Comparison of ENCODE assay signal across 10 cellular contexts in genomic region chr5:134143964-134144941, GRCh38. TPM values are rescaled to one million over a fixed set of nuclear protein-coding genes. Genes with fewer than 3 reads are reported as not detected.
DNase-seq lines count a peak whose midpoint lies in the region; ATAC-seq and TF ChIP-seq lines count a peak whose summit lies in the region.
"Had no signal": no experiment of that assay in that cellular context is flagged by ENCODE, and none has a peak within 500 bp of the region (broad histone marks: within the 10 kb centered on the region; RNA-seq: fewer than 3 reads in every experiment).

No MANE protein-coding gene starts in this region.

- H3K4me3 Mint-ChIP-seq in natural killer cell = no peak overlapping the region
- H3K4me3 Mint-ChIP-seq in natural killer cell treated with Interleukin-12 subunit alpha and Interleukin-12 subunit beta and Interleukin-15 and Interleukin-18, amount 100 ng/mL, for 72 hours = no peak overlapping the region

- H3K9me3 Mint-ChIP-seq in natural killer cell = no peaks in the 10 kb centered on the region
- H3K9me3 Mint-ChIP-seq in natural killer cell treated with Interleukin-12 subunit alpha and Interleukin-12 subunit beta and Interleukin-15 and Interleukin-18, amount 100 ng/mL, for 72 hours = no peaks in the 10 kb centered on the region
- no peaks in the 10 kb centered on the region for H3K9me3 Mint-ChIP-seq in activated naive CD4-positive, alpha-beta T cell treated with anti-CD3 and anti-CD28 coated beads, Interleukin-2, amount 50 U/mL, for 72 hours

- no peaks in the 10 kb centered on the region for H3K27me3 Mint-ChIP-seq in natural killer cell (ENCODE audit: low read depth in 2 of 2)
- H3K27me3 Mint-ChIP-seq in natural killer cell treated with Interleukin-12 subunit alpha and Interleukin-12 subunit beta and Interleukin-15 and Interleukin-18, amount 100 ng/mL, for 72 hours = no peaks in the 10 kb centered on the region

- no peaks in the 10 kb centered on the region for H3K36me3 Mint-ChIP-seq in natural killer cell
- H3K36me3 Mint-ChIP-seq in natural killer cell treated with Interleukin-12 subunit alpha and Interleukin-12 subunit beta and Interleukin-15 and Interleukin-18, amount 100 ng/mL, for 72 hours = no peaks in the 10 kb centered on the region
- peaks cover 14 to 48% of the 10 kb centered on the region in 2 donors for H3K36me3 Mint-ChIP-seq in activated naive CD4-positive, alpha-beta T cell treated with anti-CD3 and anti-CD28 coated beads, Interleukin-2, amount 50 U/mL, for 72 hours

- H3K4me1 Mint-ChIP-seq in natural killer cell = peaks cover 28 to 49% of the 10 kb centered on the region in 2 donors
- peaks cover 26 to 40% of the 10 kb centered on the region in 2 donors for H3K4me1 Mint-ChIP-seq in natural killer cell treated with Interleukin-12 subunit alpha and Interleukin-12 subunit beta and Interleukin-15 and Interleukin-18, amount 100 ng/mL, for 72 hours (ENCODE audit: low read depth in 2 of 2)

- TF ChIP-seq CTCF in natural killer cell (IDR thresholded peaks at IDR 0.05) = no peak

- ATAC-seq in natural killer cell (no peak), HG03469 (IDR thresholded peaks at IDR 0.05; ENCODE audit: unreplicated experiment) (no peak)
- ATAC-seq in natural killer cell treated with Interleukin-12 subunit alpha and Interleukin-12 subunit beta and Interleukin-15 and Interleukin-18, amount 100 ng/mL, for 72 hours = no peak
- ATAC-seq in activated naive CD4-positive, alpha-beta T cell treated with anti-CD3 and anti-CD28 coated beads, Interleukin-2, amount 50 U/mL, for 72 hours = no peak
- ATAC-seq: body of pancreas had no signal

- H3K27ac Mint-ChIP-seq in natural killer cell = peak overlapping the region; percentile 79 to 89
- H3K27ac Mint-ChIP-seq in natural killer cell treated with Interleukin-12 subunit alpha and Interleukin-12 subunit beta and Interleukin-15 and Interleukin-18, amount 100 ng/mL, for 72 hours = peak overlapping the region in 1 of 2 donors; percentile 48
- peak overlapping the region; percentile 59 to 88 for H3K27ac Mint-ChIP-seq in activated naive CD4-positive, alpha-beta T cell treated with anti-CD3 and anti-CD28 coated beads, Interleukin-2, amount 50 U/mL, for 72 hours

- no peak for DNase-seq in natural killer cell
- no peak for DNase-seq in natural killer cell treated with Interleukin-12 subunit alpha and Interleukin-12 subunit beta and Interleukin-15 and Interleukin-18, amount 100 ng/mL, for 72 hours (ENCODE audit: low spot score)
- DNase-seq in activated naive CD4-positive, alpha-beta T cell treated with anti-CD3 and anti-CD28 coated beads, Interleukin-2, amount 50 U/mL, for 72 hours (ENCODE audit: low spot score in 2 of 2) = peak in 1 of 2 donors; percentile 54
- DNase-seq in mesenteric fat pad (ENCODE audit: low spot score) = peak; percentile 57
- DNase-seq in NCI-H146 (lab: John Stamatoyannopoulos, UW) = no peak
- no peak for DNase-seq in RPMI8226
- no peak for DNase-seq in Kasumi-1 (lab: John Stamatoyannopoulos, UW)
- DNase-seq: BE2C had no signal

- intact Hi-C loops in natural killer cell (cut with micrococcal nuclease) = no loop called here

RNA-seq across cellular contexts. Expression of gene TCF7, which starts 29.8 kb away (rescaled TPM):
- total RNA-seq in natural killer cell (100 to 1,000 TPM in 2 of 3 donors, 10 to 100 TPM in 1; 97.7 to 203 (median 158) TPM), mesenteric fat pad (3.9 TPM)
- total RNA-seq in natural killer cell treated with Interleukin-12 subunit alpha and Interleukin-12 subunit beta and Interleukin-15 and Interleukin-18, amount 100 ng/mL, for 72 hours = 1 to 10 TPM; 2.6 to 6.1 TPM
- total RNA-seq in activated naive CD4-positive, alpha-beta T cell treated with anti-CD3 and anti-CD28 coated beads, Interleukin-2, amount 50 U/mL, for 72 hours = 100 to 1,000 TPM in 1 of 2 donors, 10 to 100 TPM in 1; 93.5 to 229 TPM

RNA-seq across cellular contexts. Expression of gene SKP1, which starts 32.5 kb away (rescaled TPM):
- total RNA-seq in natural killer cell (100 to 1,000 TPM; 301 to 338 (median 315) TPM), mesenteric fat pad (288 TPM)
- total RNA-seq in natural killer cell treated with Interleukin-12 subunit alpha and Interleukin-12 subunit beta and Interleukin-15 and Interleukin-18, amount 100 ng/mL, for 72 hours = 100 to 1,000 TPM; 162 to 210 TPM
- total RNA-seq in activated naive CD4-positive, alpha-beta T cell treated with anti-CD3 and anti-CD28 coated beads, Interleukin-2, amount 50 U/mL, for 72 hours = 100 to 1,000 TPM; 156 to 291 TPM

Comparison
In these comparisons a context has a peak if more than half of its experiments do, and no peak if none do; other contexts are left out.
1. RNA of gene TCF7, which starts 29.8 kb away (total RNA-seq): 93.5 to 229 TPM in activated naive CD4-positive, alpha-beta T cell treated with anti-CD3 and anti-CD28 coated beads, Interleukin-2, amount 50 U/mL, for 72 hours and 97.7 to 203 TPM in natural killer cell; 2.6 to 6.1 TPM in natural killer cell treated with Interleukin-12 subunit alpha and Interleukin-12 subunit beta and Interleukin-15 and Interleukin-18, amount 100 ng/mL, for 72 hours and 3.9 TPM in mesenteric fat pad (single experiment); every median in the first group is over 10 times any median in the second.